10 cellular contexts compared by ENCODE assay signal in the genomic region with DNA sequence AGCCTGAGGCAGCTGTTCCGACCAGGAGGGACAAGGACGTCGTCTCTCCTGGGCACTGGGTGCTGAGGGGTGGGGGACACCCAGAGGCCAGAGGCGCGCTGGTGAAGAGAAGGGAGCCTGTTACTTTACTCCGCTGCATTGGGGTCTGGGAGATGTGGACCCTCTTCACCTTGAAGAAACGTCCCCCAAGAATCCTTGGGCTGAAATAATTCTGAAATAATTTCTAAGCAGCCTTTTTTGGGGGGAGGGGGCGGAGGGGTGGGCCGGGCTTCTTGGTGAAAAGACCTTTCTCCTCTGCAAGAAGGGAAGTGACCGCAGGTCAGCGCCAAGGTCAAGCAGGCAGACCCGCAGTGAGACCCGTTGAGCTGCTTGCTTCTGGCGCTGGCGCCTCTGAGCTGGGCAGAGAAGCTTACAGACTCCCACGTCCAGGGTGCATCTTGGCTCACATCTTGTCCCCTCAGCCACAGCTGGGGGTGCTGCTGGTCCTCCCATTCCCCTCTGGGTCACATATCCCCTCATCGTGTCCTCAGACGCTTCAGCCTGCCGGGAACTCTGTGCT. TPM values are rescaled to one million over a fixed set of nuclear protein-coding genes. Genes with fewer than 3 reads are reported as not detected.
DNase-seq lines count a peak whose midpoint lies in the region; ATAC-seq and TF ChIP-seq lines count a peak whose summit lies in the region.
"Had no signal": no experiment of that assay in that cellular context is flagged by ENCODE, and none has a peak within 500 bp of the region (broad histone marks: within the 10 kb centered on the region; RNA-seq: fewer than 3 reads in every experiment).

No MANE protein-coding gene starts in this region.

- intact Hi-C loops in prostate gland (cut with DNase I): loop anchor here (2.0 kb wide), 1 partner anchor 82 kb away; no protein-coding TSS in a partner anchor

- no peak for DNase-seq in H9
- no peak for DNase-seq in Peyer's patch
- no peak for DNase-seq in hepatocyte (ENCODE audit: low spot score)
- no peak for DNase-seq in prostate gland (ENCODE audit: low spot score)
- DNase-seq in RWPE1 (ENCODE audit: low spot score): no peak
- DNase-seq in NAMALWA (ENCODE audit: low spot score): no peak
- DNase-seq in SIG-M5 treated with dmso at 0.1 percent for 504 hours (lab: John Stamatoyannopoulos, UW; ENCODE audit: unreplicated experiment): no peak
- DNase-seq: activated CD4-positive, alpha-beta T cell treated with anti-CD3 and anti-CD28 coated beads for 36 hours; KG1 had no signal

- ATAC-seq in HG02571 (IDR thresholded peaks at IDR 0.05; ENCODE audit: unreplicated experiment): no peak
- ATAC-seq: activated CD4-positive, alpha-beta T cell treated with anti-CD3 and anti-CD28 coated beads for 36 hours had no signal

- no peak overlapping the region for H3K4ac ChIP-seq in H9 (ENCODE audit: low read depth, low read length)

- no peak overlapping the region for H4K91ac ChIP-seq in H9 (ENCODE audit: insufficient read length, low read depth, low read length)

- no CpG with 5 or more reads among the region's 19 CpGs for WGBS in H9 (ENCODE audit: extremely low coverage, insufficient read length, low lambda C conversion rate)
- WGBS in hepatocyte (ENCODE audit: low lambda C conversion rate, missing lambda C conversion rate): 20% methylated on average over 18 of the region's 19 CpGs
- 27% methylated on average over 15 of the region's 19 CpGs for WGBS in prostate gland

- H3K27me3 ChIP-seq in H9 (ENCODE audit: insufficient read depth, low read length): peaks cover 6% of the 10 kb centered on the region; the same call in 1 of the 2 replicates
- H3K27me3 ChIP-seq in Peyer's patch: no peaks in the 10 kb centered on the region
- peaks cover 8% of the 10 kb centered on the region for H3K27me3 ChIP-seq in hepatocyte
- no peaks in the 10 kb centered on the region for H3K27me3 ChIP-seq in prostate gland (replicated peaks; ENCODE audit: insufficient read depth)

- H3K56ac ChIP-seq in H9 (ENCODE audit: insufficient read length, low read depth, low read length): no peak overlapping the region

- no peak overlapping the region for H4K8ac ChIP-seq in H9 (replicated peaks; ENCODE audit: insufficient read length, low read depth, low read length)

- H2AK5ac ChIP-seq in H9 (ENCODE audit: insufficient read length, low read length): no peak overlapping the region

- H3K23me2 ChIP-seq in H9 (ENCODE audit: insufficient read length, low read depth, low read length, poor library complexity, severe bottlenecking): peaks cover 12% of the 10 kb centered on the region

- H3K4me3 Mint-ChIP-seq in H9: peak overlapping the region; percentile 56 to 71
- H3K4me3 Mint-ChIP-seq: activated CD4-positive, alpha-beta T cell treated with anti-CD3 and anti-CD28 coated beads for 36 hours had no signal

- peak overlapping the region; percentile 40 to 76 (median 51) for H3K4me3 ChIP-seq in Peyer's patch
- peak overlapping the region; percentile 59 for H3K4me3 ChIP-seq in hepatocyte
- peak overlapping the region; percentile 64 to 76 for H3K4me3 ChIP-seq in prostate gland

- no peaks in the 10 kb centered on the region for H3K9me3 Mint-ChIP-seq in H9

- no peak overlapping the region for H2BK5ac ChIP-seq in H9 (ENCODE audit: insufficient read length, low read length)

- H3K9ac ChIP-seq in H9 (ENCODE audit: extremely low read depth, insufficient read length, low read length): no peak overlapping the region

- H3K27ac Mint-ChIP-seq in H9: no peak overlapping the region
- H3K27ac Mint-ChIP-seq: activated CD4-positive, alpha-beta T cell treated with anti-CD3 and anti-CD28 coated beads for 36 hours had no signal

- H3K18ac ChIP-seq in H9 (ENCODE audit: insufficient read length, low read depth, low read length): no peak overlapping the region

- H2BK120ac ChIP-seq in H9 (ENCODE audit: low read depth, low read length, poor library complexity, severe bottlenecking): no peak overlapping the region

- no peaks in the 10 kb centered on the region for H3K9me2 ChIP-seq in hepatocyte (replicated peaks; ENCODE audit: insufficient read depth)

- POLR2A ChIA-PET in RWPE1 (lab: Yijun Ruan, JAX; ENCODE audit: low non-redundant PET): interaction anchor here (0.5 kb wide), 1 partner anchor 31 kb away, joined by 5 read pairs; no protein-coding TSS in a partner anchor

- H3K27ac ChIP-seq in H9 (ENCODE audit: insufficient read length, low read depth, low read length): no peak overlapping the region
- no peak overlapping the region for H3K27ac ChIP-seq in Peyer's patch
- H3K27ac ChIP-seq in hepatocyte: no peak overlapping the region
- H3K27ac ChIP-seq in prostate gland: peak overlapping the region; percentile 75 to 87
- no peak overlapping the region for H3K27ac ChIP-seq in RWPE1

- peaks cover 30% of the 10 kb centered on the region for H3K27me3 Mint-ChIP-seq in H9 (ENCODE audit: low read depth)

- H3K14ac ChIP-seq in H9 (ENCODE audit: insufficient read depth, low read length): no peak overlapping the region

- H3K4me1 Mint-ChIP-seq in H9: peaks cover 4 to 6% of the 10 kb centered on the region in 2 experiments
- H3K4me1 Mint-ChIP-seq: activated CD4-positive, alpha-beta T cell treated with anti-CD3 and anti-CD28 coated beads for 36 hours had no signal

- no peak overlapping the region for H2BK20ac ChIP-seq in H9 (ENCODE audit: low read depth, low read length, poor library complexity, severe bottlenecking)

- TF ChIP-seq POLR2A in Peyer's patch (IDR thresholded peaks at IDR 0.05) (no peak), prostate gland (IDR thresholded peaks at IDR 0.05) (no peak)

- no peak overlapping the region for H2AFZ ChIP-seq in H9 (ENCODE audit: low read length)
- peak overlapping the region; percentile 83 for H2AFZ ChIP-seq in hepatocyte

- H3K23ac ChIP-seq in H9 (ENCODE audit: insufficient read length, low read depth, low read length): no peak overlapping the region

- H4K5ac ChIP-seq in H9 (ENCODE audit: insufficient read length, low read depth, low read length): no peak overlapping the region

- no peak overlapping the region for H2BK12ac ChIP-seq in H9 (ENCODE audit: insufficient read length, low read depth, low read length)

- H4K20me1 ChIP-seq in H9 (ENCODE audit: control insufficient read depth, insufficient read depth, insufficient read length): no peaks in the 10 kb centered on the region
- no peaks in the 10 kb centered on the region for H4K20me1 ChIP-seq in hepatocyte (ENCODE audit: insufficient read depth, poor library complexity, severe bottlenecking)

- H3K79me1 ChIP-seq in H9 (ENCODE audit: insufficient read depth, low read depth, low read length, poor library complexity, severe bottlenecking): no peaks in the 10 kb centered on the region

- no peaks in the 10 kb centered on the region for H3K9me3 ChIP-seq in H9 (ENCODE audit: control insufficient read depth, low read depth, low read length)
- no peaks in the 10 kb centered on the region for H3K9me3 ChIP-seq in Peyer's patch
- H3K9me3 ChIP-seq in hepatocyte (ENCODE audit: low read depth): no peaks in the 10 kb centered on the region
- H3K9me3 ChIP-seq in prostate gland: no peaks in the 10 kb centered on the region

- TF ChIP-seq CTCF in H9 (conservative IDR thresholded peaks at IDR 0.05) (no peak), Peyer's patch (IDR thresholded peaks at IDR 0.05) (no peak), hepatocyte (IDR thresholded peaks at IDR 0.05; ENCODE audit: poor library complexity) (no peak), prostate gland (IDR thresholded peaks at IDR 0.05) (no peak), RWPE1 (conservative IDR thresholded peaks at IDR 0.05; ENCODE audit: low read depth) (no peak)

- CTCF ChIA-PET in RWPE1 (lab: Yijun Ruan, JAX): interaction anchor here (0.5 to 1.1 kb wide), 2 partner anchors 9 to 54 kb away, joined by 3 to 4 read pairs; no protein-coding TSS in a partner anchor

- H3K36me3 ChIP-seq in Peyer's patch: no peaks in the 10 kb centered on the region
- no peaks in the 10 kb centered on the region for H3K36me3 ChIP-seq in hepatocyte (replicated peaks; ENCODE audit: insufficient read depth, low read depth)
- H3K36me3 ChIP-seq in prostate gland: no peaks in the 10 kb centered on the region

- H3K4me2 ChIP-seq in H9 (ENCODE audit: insufficient read depth, insufficient read length, low read length) (peak overlapping the region; percentile 60), hepatocyte (peak overlapping the region; percentile 99)

- no peaks in the 10 kb centered on the region for H3K79me2 ChIP-seq in H9 (ENCODE audit: insufficient read depth, low read length)
- H3K79me2 ChIP-seq in hepatocyte: no peaks in the 10 kb centered on the region

- no peak overlapping the region for H2BK15ac ChIP-seq in H9 (ENCODE audit: low read depth, low read length)

- H3K36me3 Mint-ChIP-seq in H9 (ENCODE audit: insufficient read depth in 1 of 3, low read depth in 3 of 3): no peaks in the 10 kb centered on the region

- no peak overlapping the region for H3T11ph ChIP-seq in H9 (ENCODE audit: low read length)

- H3K4me1 ChIP-seq in H9 (ENCODE audit: insufficient read depth, low read length) (no peaks in the 10 kb centered on the region), Peyer's patch (peaks cover 0 to 26% (median 6%) of the 10 kb centered on the region in 4 donors), hepatocyte (ENCODE audit: insufficient read depth) (no peaks in the 10 kb centered on the region), prostate gland (replicated peaks) (peaks cover 4% of the 10 kb centered on the region)

RNA-seq across cellular contexts. Expression of a gene that starts 1.1 kb away (rescaled TPM):
- total RNA-seq in H9 (2021) (2.6 and 3.0 TPM in 2 replicates), Peyer's patch (10 to 100 TPM in 2 of 4 donors, 1 to 10 TPM in 2; 4.2 to 30.5 (median 9.6) TPM), hepatocyte (4.3 and 6.7 TPM in 2 replicates), prostate gland (10 to 100 TPM; 24.3 to 32.4 TPM)
- 6.9 and 7.3 TPM in 2 replicates for polyA plus RNA-seq in hepatocyte
- total RNA-seq: activated CD4-positive, alpha-beta T cell treated with anti-CD3 and anti-CD28 coated beads for 36 hours had no signal

RNA-seq across cellular contexts. Expression of a gene that starts 55.4 kb away (rescaled TPM):
- total RNA-seq in H9 (2021): 8.8 and 9.1 TPM in 2 replicates
- 10 to 100 TPM; 23.6 to 38.9 (median 32.5) TPM for total RNA-seq in Peyer's patch
- 16.3 and 20.1 TPM in 2 replicates for total RNA-seq in hepatocyte
- polyA plus RNA-seq in hepatocyte: 8.6 and 10.3 TPM in 2 replicates
- 10 to 100 TPM; 56.6 to 66.4 TPM for total RNA-seq in prostate gland

Comparison
In these comparisons a context has a peak if more than half of its experiments do, and no peak if none do; other contexts are left out.
1. H3K27ac ChIP-seq: peak in prostate gland (2 of 2); none in H9 (single experiment), Peyer's patch (0 of 4), hepatocyte (single experiment) and RWPE1 (single experiment).
2. Peak in every context shown above with its lines, with median percentiles within 50 percentile points of each other: H3K4me3 ChIP-seq.